ENCODE assay signal across 21 cellular contexts in genomic region chr2:18454692-18455255, GRCh38.
DNase-seq lines count a peak whose midpoint lies in the region; ATAC-seq and TF ChIP-seq lines count a peak whose summit lies in the region.
"Had no signal": no experiment of that assay in that cellular context is flagged by ENCODE, and none has a peak within 500 bp of the region (broad histone marks: within the 10 kb centered on the region; RNA-seq: fewer than 3 reads in every experiment).

No MANE protein-coding gene starts in this region.

- peaks cover 7% of the 10 kb centered on the region for H3K27me3 Mint-ChIP-seq in activated CD4-positive, alpha-beta T cell treated with anti-CD3 and anti-CD28 coated beads, Interleukin-2, amount 10 ng/mL, durations not matched to agents 7 days and 5 days

- no peak overlapping the region for H3K4me3 Mint-ChIP-seq in activated CD4-positive, alpha-beta T cell treated with anti-CD3 and anti-CD28 coated beads, Interleukin-2, amount 10 ng/mL, durations not matched to agents 7 days and 5 days
- H3K4me3 Mint-ChIP-seq: neural progenitor cell, WTC11 had no signal

- H3K36me3 Mint-ChIP-seq in activated CD4-positive, alpha-beta T cell treated with anti-CD3 and anti-CD28 coated beads, Interleukin-2, amount 10 ng/mL, durations not matched to agents 7 days and 5 days (ENCODE audit: low read depth): no peaks in the 10 kb centered on the region
- H3K36me3 Mint-ChIP-seq: neural progenitor cell had no signal

- H3K4me1 Mint-ChIP-seq in activated CD4-positive, alpha-beta T cell treated with anti-CD3 and anti-CD28 coated beads, Interleukin-2, amount 10 ng/mL, durations not matched to agents 7 days and 5 days: no peaks in the 10 kb centered on the region

- peak; percentile 87 for ATAC-seq in aorta (ENCODE audit: low FRiP score)

- DNase-seq in ascending aorta (ENCODE audit: low spot score in 2 of 2) (peak in 1 of 2 donors; percentile 89), fibroblast of the aortic adventitia (ENCODE audit: low read depth) (peak; percentile 96), osteoblast (ENCODE audit: insufficient read length, low spot score, missing footprints) (peak; percentile 65), aorta (peak in 1 of 2 donors; percentile 47), NAMALWA (ENCODE audit: low spot score) (no peak), DMS 273 treated with DMSO at 0.1 percent for 48 hours (lab: John Stamatoyannopoulos, UW) (no peak)
- DNase-seq in activated CD4-positive, alpha-beta T cell treated with anti-CD3 and anti-CD28 coated beads, Interleukin-2, amount 10 ng/mL, durations not matched to agents 7 days and 5 days: no peak
- DNase-seq: activated CD4-positive, alpha-beta T cell treated with anti-CD3 and anti-CD28 coated beads, Interleukin-2, amount 50 U/mL, for 48 hours; activated gamma-delta T cell; AML-193; COR-L47; DND-41; NCI-H1092 treated with DMSO at 0.1 percent for 48 hours; NCI-H2029 treated with DMSO at 0.1 percent for 48 hours; NCI-H510A; stimulated activated CD4-positive, alpha-beta T cell treated with anti-CD3 and anti-CD28 coated beads, Interleukin-15, amount 100 ng/mL, for 24 hours; T-helper 9 cell had no signal

- peak overlapping the region; percentile 82 to 83 for H3K27ac ChIP-seq in ascending aorta
- peak overlapping the region; percentile 90 for H3K27ac ChIP-seq in osteoblast (ENCODE audit: low read depth, low read length)
- H3K27ac ChIP-seq in aorta (ENCODE audit: low read depth in 1 of 2, low read length in 2 of 2): peak overlapping the region; percentile 38 to 56
- H3K27ac ChIP-seq: cardiac muscle cell, neural progenitor cell had no signal

- H3K4me3 ChIP-seq in ascending aorta (peak overlapping the region in 1 of 2 donors; percentile 25), fibroblast of the aortic adventitia (ENCODE audit: low read depth, low read length) (no peak overlapping the region), osteoblast (ENCODE audit: insufficient read depth, low read length) (peak overlapping the region; percentile 47), aorta (ENCODE audit: low read length in 2 of 2) (no peak overlapping the region)
- H3K4me3 ChIP-seq: cardiac muscle cell, lung, neural progenitor cell had no signal

- POLR2A ChIA-PET in activated CD4-positive, alpha-beta T cell treated with anti-CD3 and anti-CD28 coated beads, Interleukin-2, amount 10 ng/mL, durations not matched to agents 7 days and 5 days (lab: Charles Lee): no interaction called here

- 1 to 7% methylated on average over 6 of the region's 6 CpGs for WGBS in aorta, 2 donors

- TF ChIP-seq CTCF in ascending aorta (IDR thresholded peaks at IDR 0.05) (no peak), fibroblast of the aortic adventitia (IDR thresholded peaks at IDR 0.05; ENCODE audit: insufficient read depth, low read length) (no peak), osteoblast (IDR thresholded peaks at IDR 0.05; ENCODE audit: extremely low read depth, low read depth, low read length) (no peak)

- peaks cover 9 to 22% of the 10 kb centered on the region in 2 donors for H3K4me1 ChIP-seq in ascending aorta
- H3K4me1 ChIP-seq in osteoblast (ENCODE audit: insufficient read depth, low read length): peaks cover 26% of the 10 kb centered on the region
- peaks cover 4 to 5% of the 10 kb centered on the region in 2 donors for H3K4me1 ChIP-seq in aorta (ENCODE audit: control insufficient read depth in 1 of 2, insufficient read depth in 2 of 2, low read length in 2 of 2)
- H3K4me1 ChIP-seq: neural progenitor cell had no signal

- CTCF ChIA-PET in activated CD4-positive, alpha-beta T cell treated with anti-CD3 and anti-CD28 coated beads, Interleukin-2, amount 10 ng/mL, durations not matched to agents 7 days and 5 days (lab: Charles Lee): no interaction called here

- H3K9me3 ChIP-seq in ascending aorta: no peaks in the 10 kb centered on the region
- H3K9me3 ChIP-seq in osteoblast (ENCODE audit: low read depth, low read length): no peaks in the 10 kb centered on the region
- H3K9me3 ChIP-seq in aorta (ENCODE audit: control insufficient read depth, low read length): no peaks in the 10 kb centered on the region

- intact Hi-C loops in ascending aorta (cut with DNase I): loop anchor here (2.0 to 10.0 kb wide), 4 partner anchors 16 to 1340 kb away; no protein-coding TSS in a partner anchor
- intact Hi-C loops in aorta (cut with DNase I): loop anchor here (5.0 kb wide), 1 partner anchor 63 kb away; no protein-coding TSS in a partner anchor

- H3K36me3 ChIP-seq in ascending aorta (no peaks in the 10 kb centered on the region), osteoblast (ENCODE audit: insufficient read depth, low read length) (no peaks in the 10 kb centered on the region), aorta (ENCODE audit: control insufficient read depth in 1 of 2, insufficient read depth in 2 of 2, low read length in 1 of 2) (no peaks in the 10 kb centered on the region)
- H3K36me3 ChIP-seq: cardiac muscle cell, neural progenitor cell had no signal

- peak overlapping the region; percentile 77 for H3K4me2 ChIP-seq in osteoblast (ENCODE audit: insufficient read depth, low read length)
- H3K4me2 ChIP-seq: neural progenitor cell had no signal

- H3K27me3 ChIP-seq in ascending aorta (no peaks in the 10 kb centered on the region), osteoblast (ENCODE audit: insufficient read depth, low read length) (no peaks in the 10 kb centered on the region), aorta (ENCODE audit: control insufficient read depth in 1 of 2, insufficient read depth in 2 of 2, low read length in 1 of 2) (no peaks in the 10 kb centered on the region)
- H3K27me3 ChIP-seq: cardiac muscle cell, neural progenitor cell had no signal

- peak overlapping the region; percentile 56 for H2AFZ ChIP-seq in osteoblast (ENCODE audit: low read length)

- H3K79me2 ChIP-seq in osteoblast (ENCODE audit: insufficient read depth, low read length): no peaks in the 10 kb centered on the region

- no peaks in the 10 kb centered on the region for H4K20me1 ChIP-seq in osteoblast (ENCODE audit: insufficient read depth, low read length)

- H3K27ac Mint-ChIP-seq in activated CD4-positive, alpha-beta T cell treated with anti-CD3 and anti-CD28 coated beads, Interleukin-2, amount 10 ng/mL, durations not matched to agents 7 days and 5 days: no peak overlapping the region
- H3K27ac Mint-ChIP-seq: neural progenitor cell had no signal

- H3K9me3 Mint-ChIP-seq in activated CD4-positive, alpha-beta T cell treated with anti-CD3 and anti-CD28 coated beads, Interleukin-2, amount 10 ng/mL, durations not matched to agents 7 days and 5 days: no peaks in the 10 kb centered on the region
- H3K9me3 Mint-ChIP-seq: neural progenitor cell had no signal

Comparison
In these comparisons a context has a peak if more than half of its experiments do, and no peak if none do; other contexts are left out.
1. DNase-seq: peak in fibroblast of the aortic adventitia (single experiment) and osteoblast (single experiment); none in NAMALWA (single experiment), activated CD4-positive, alpha-beta T cell treated with anti-CD3 and anti-CD28 coated beads, Interleukin-2, amount 10 ng/mL, durations not matched to agents 7 days and 5 days (single experiment) and DMS 273 treated with DMSO at 0.1 percent for 48 hours (single experiment).
2. Peak in every context shown above with its lines, with median percentiles within 50 percentile points of each other: H3K27ac ChIP-seq.